Comparison of ENCODE assay signal across 8 cellular contexts in genomic region chr2:32135409-32135808, GRCh38. TPM values are rescaled to one million over a fixed set of nuclear protein-coding genes. Genes with fewer than 3 reads are reported as not detected.
DNase-seq lines count a peak whose midpoint lies in the region; ATAC-seq and TF ChIP-seq lines count a peak whose summit lies in the region.

No MANE protein-coding gene starts in this region.

- H3K9me3 Mint-ChIP-seq in activated naive CD4-positive, alpha-beta T cell treated with anti-CD3 and anti-CD28 coated beads, Interleukin-2, amount 50 U/mL, for 24 hours, result no peaks in the 10 kb centered on the region
- H3K9me3 Mint-ChIP-seq in activated naive CD4-positive, alpha-beta T cell treated with anti-CD3 and anti-CD28 coated beads for 36 hours, result no peaks in the 10 kb centered on the region

- intact Hi-C loops in activated naive CD4-positive, alpha-beta T cell treated with anti-CD3 and anti-CD28 coated beads for 36 hours (cut with micrococcal nuclease), result loop anchor here (1.0 kb wide), 1 partner anchor 72 kb away; the partner anchor contains the start of gene SPAST
- intact Hi-C loops in colonic mucosa (cut with DNase I), result no loop called here

- CTCF ChIA-PET in activated naive CD4-positive, alpha-beta T cell treated with anti-CD3 and anti-CD28 coated beads for 36 hours (lab: Charles Lee), result interaction anchor here (1.6 kb wide), 1 partner anchor 250 kb away, joined by 5 read pairs; no protein-coding TSS in a partner anchor

- H3K36me3 Mint-ChIP-seq in activated naive CD4-positive, alpha-beta T cell treated with anti-CD3 and anti-CD28 coated beads, Interleukin-2, amount 50 U/mL, for 24 hours, result peaks cover 11% of the 10 kb centered on the region
- H3K36me3 Mint-ChIP-seq in activated naive CD4-positive, alpha-beta T cell treated with anti-CD3 and anti-CD28 coated beads for 36 hours (ENCODE audit: low read depth), result peaks cover 6% of the 10 kb centered on the region

- H3K4me1 ChIP-seq in colonic mucosa, result no peaks in the 10 kb centered on the region

- H3K27me3 ChIP-seq in colonic mucosa (no peaks in the 10 kb centered on the region), neural cell (ENCODE audit: insufficient read depth, low read depth, low read length) (no peaks in the 10 kb centered on the region)

- H3K9me3 ChIP-seq in colonic mucosa, result no peaks in the 10 kb centered on the region
- H3K9me3 ChIP-seq in neural cell (ENCODE audit: low read length), result no peaks in the 10 kb centered on the region

- TF ChIP-seq EP300 in neural cell (conservative IDR thresholded peaks at IDR 0.05; ENCODE audit: poor library complexity, severe bottlenecking), result no peak

- no peak for DNase-seq in activated naive CD4-positive, alpha-beta T cell treated with anti-CD3 and anti-CD28 coated beads for 36 hours
- DNase-seq in NCI-H1694 (lab: John Stamatoyannopoulos, UW) (peak; percentile 8), colonic mucosa (peak; percentile 21), NCI-H1092 treated with DMSO at 0.1 percent for 48 hours (lab: John Stamatoyannopoulos, UW) (no peak), KG1 (lab: John Stamatoyannopoulos, UW) (no peak)

- no peaks in the 10 kb centered on the region for H3F3A ChIP-seq in neural cell (ENCODE audit: insufficient read depth, low read length, poor library complexity, severe bottlenecking)

- ATAC-seq in GM21576 (IDR thresholded peaks at IDR 0.05; ENCODE audit: unreplicated experiment), result no peak

- no peak overlapping the region for H3K4me3 ChIP-seq in colonic mucosa
- no peak overlapping the region for H3K4me3 ChIP-seq in neural cell (ENCODE audit: low read length)

- H3K27ac Mint-ChIP-seq in activated naive CD4-positive, alpha-beta T cell treated with anti-CD3 and anti-CD28 coated beads, Interleukin-2, amount 50 U/mL, for 24 hours, result peak overlapping the region; percentile 17
- H3K27ac Mint-ChIP-seq in activated naive CD4-positive, alpha-beta T cell treated with anti-CD3 and anti-CD28 coated beads for 36 hours, result no peak overlapping the region

- peaks cover 7% of the 10 kb centered on the region for H3K79me2 ChIP-seq in neural cell (replicated peaks; ENCODE audit: insufficient read depth, low read length)

- no peak overlapping the region for H3K4me2 ChIP-seq in neural cell (ENCODE audit: low read length)

- H3K9ac ChIP-seq in colonic mucosa (ENCODE audit: low read depth in 2 of 2, low read length in 2 of 2), result no peak overlapping the region
- H3K9ac ChIP-seq in neural cell (ENCODE audit: low read length), result no peak overlapping the region

- no peaks in the 10 kb centered on the region for H3K36me3 ChIP-seq in colonic mucosa
- H3K36me3 ChIP-seq in neural cell (ENCODE audit: insufficient read depth, low read length), result peaks cover 8% of the 10 kb centered on the region

- no peaks in the 10 kb centered on the region for H3K9me2 ChIP-seq in neural cell (ENCODE audit: insufficient read depth, low read length)

- H3K4me1 Mint-ChIP-seq in activated naive CD4-positive, alpha-beta T cell treated with anti-CD3 and anti-CD28 coated beads, Interleukin-2, amount 50 U/mL, for 24 hours, result no peaks in the 10 kb centered on the region
- H3K4me1 Mint-ChIP-seq in activated naive CD4-positive, alpha-beta T cell treated with anti-CD3 and anti-CD28 coated beads for 36 hours (ENCODE audit: low read depth), result no peaks in the 10 kb centered on the region

- no peak overlapping the region for H3K4me3 Mint-ChIP-seq in activated naive CD4-positive, alpha-beta T cell treated with anti-CD3 and anti-CD28 coated beads, Interleukin-2, amount 50 U/mL, for 24 hours
- no peak overlapping the region for H3K4me3 Mint-ChIP-seq in activated naive CD4-positive, alpha-beta T cell treated with anti-CD3 and anti-CD28 coated beads for 36 hours

- no peak overlapping the region for H2AFZ ChIP-seq in neural cell (ENCODE audit: low read depth, low read length)

- no peak for TF ChIP-seq CTCF in colonic mucosa (IDR thresholded peaks at IDR 0.05)
- TF ChIP-seq CTCF in neural cell (IDR thresholded peaks at IDR 0.05; ENCODE audit: poor library complexity, severe bottlenecking), result peak; percentile 7

- H3K27ac ChIP-seq in colonic mucosa (no peak overlapping the region), neural cell (ENCODE audit: low read length) (no peak overlapping the region)

- H3K27me3 Mint-ChIP-seq in activated naive CD4-positive, alpha-beta T cell treated with anti-CD3 and anti-CD28 coated beads, Interleukin-2, amount 50 U/mL, for 24 hours, result no peaks in the 10 kb centered on the region
- H3K27me3 Mint-ChIP-seq in activated naive CD4-positive, alpha-beta T cell treated with anti-CD3 and anti-CD28 coated beads for 36 hours (ENCODE audit: low read depth), result no peaks in the 10 kb centered on the region

- H4K20me1 ChIP-seq in neural cell (ENCODE audit: insufficient read depth), result no peaks in the 10 kb centered on the region

- TF ChIP-seq RAD21 in neural cell (conservative IDR thresholded peaks at IDR 0.05), result no peak

TF ChIP-seq in neural cell, 6 proteins besides CTCF, POLR2A, EP300 and RAD21:
- TF ChIP-seq REST (IDR thresholded peaks at IDR 0.05; ENCODE audit: borderline replicate concordance) (no peak), TAF1 (IDR thresholded peaks at IDR 0.05; ENCODE audit: low read depth) (no peak), POLR2AphosphoS5 (IDR thresholded peaks at IDR 0.05) (no peak), EZH2 (IDR thresholded peaks at IDR 0.05; ENCODE audit: borderline replicate concordance, insufficient read depth, low read length, poor library complexity, severe bottlenecking) (no peak), SMC3 (conservative IDR thresholded peaks at IDR 0.05; ENCODE audit: poor library complexity) (no peak), MXI1 (conservative IDR thresholded peaks at IDR 0.05; ENCODE audit: poor library complexity, severe bottlenecking) (no peak)
TF ChIP-seq in neural cell: peak in this region for 0.

RNA-seq across cellular contexts. Expression of gene SLC30A6, which starts 30.3 kb away (rescaled TPM):
- 10 to 100 TPM; 12.5 to 13.4 TPM for total RNA-seq in activated naive CD4-positive, alpha-beta T cell treated with anti-CD3 and anti-CD28 coated beads for 36 hours
- 10 to 100 TPM; 17.9 to 23.4 TPM for total RNA-seq in colonic mucosa
- 17.5 and 18.5 TPM in 2 replicates for polyA plus RNA-seq in neural cell
- 36.3 and 36.8 TPM in 2 replicates for polyA minus RNA-seq in neural cell

Comparison
In these comparisons a context has a peak if more than half of its experiments do, and no peak if none do; other contexts are left out.
1. DNase-seq: peak in NCI-H1694 (single experiment) and colonic mucosa (single experiment); none in activated naive CD4-positive, alpha-beta T cell treated with anti-CD3 and anti-CD28 coated beads for 36 hours (single experiment), NCI-H1092 treated with DMSO at 0.1 percent for 48 hours (single experiment) and KG1 (single experiment).